In the genomic region with DNA sequence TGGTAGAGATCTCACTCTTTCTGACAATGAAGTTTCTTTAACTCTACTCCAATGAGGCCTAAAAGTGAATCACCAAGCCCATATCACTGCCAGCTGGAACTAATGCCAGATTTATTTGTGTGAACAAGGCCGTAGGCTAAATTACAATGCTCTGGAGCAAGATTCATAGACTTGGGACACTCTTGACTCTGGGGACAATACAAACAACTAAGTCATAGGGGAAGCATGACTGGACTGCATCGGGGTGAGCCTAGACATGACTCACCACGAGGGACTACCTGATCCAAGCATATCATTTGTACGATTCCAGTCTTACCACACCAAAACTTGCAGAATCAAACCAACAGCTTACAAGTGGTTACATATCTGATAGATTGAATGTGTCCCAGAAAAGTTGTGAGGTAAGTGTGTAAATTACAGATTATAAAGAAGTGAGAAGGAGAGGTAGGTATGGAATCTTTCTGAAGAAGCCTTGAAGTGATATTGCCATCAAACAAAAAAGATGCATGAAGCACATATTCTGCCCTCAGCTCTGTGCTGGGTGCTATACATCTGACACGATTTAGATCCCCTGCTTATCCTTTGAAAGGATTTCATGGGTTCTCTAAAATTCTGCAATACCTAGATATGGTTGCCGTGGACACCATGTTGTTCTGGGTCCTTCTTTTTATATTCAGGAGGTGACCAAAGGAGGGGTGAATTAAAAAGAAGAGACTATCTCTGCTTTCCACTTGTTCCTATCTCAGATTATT, we compare ENCODE assay signal across 1 cellular context.
TF ChIP-seq lines count a peak whose summit lies in the region.

No MANE protein-coding gene starts in this region.

TF ChIP-seq in GM23338, 12 proteins besides CTCF, POLR2A, EP300 and RAD21:
- TF ChIP-seq ZNF114 (CRISPR knock-in tag; IDR thresholded peaks at IDR 0.05) (no peak), ZNF331 (CRISPR knock-in tag; IDR thresholded peaks at IDR 0.05; ENCODE audit: low read depth) (no peak), NANOG (IDR thresholded peaks at IDR 0.05; ENCODE audit: borderline replicate concordance) (no peak), EZH2phosphoT487 (IDR thresholded peaks at IDR 0.05; ENCODE audit: unreplicated experiment) (no peak), POLR2AphosphoS5 (IDR thresholded peaks at IDR 0.05; ENCODE audit: low read depth) (no peak), CREB1 (CRISPR knock-in tag; IDR thresholded peaks at IDR 0.05; ENCODE audit: low read depth) (no peak), EZH2 (IDR thresholded peaks at IDR 0.05; ENCODE audit: low read depth, unreplicated experiment) (no peak), STAT1 (IDR thresholded peaks at IDR 0.05; ENCODE audit: unreplicated experiment) (no peak), JUNB (IDR thresholded peaks at IDR 0.05; ENCODE audit: unreplicated experiment) (no peak)
- TF ChIP-seq, protein P1, sequence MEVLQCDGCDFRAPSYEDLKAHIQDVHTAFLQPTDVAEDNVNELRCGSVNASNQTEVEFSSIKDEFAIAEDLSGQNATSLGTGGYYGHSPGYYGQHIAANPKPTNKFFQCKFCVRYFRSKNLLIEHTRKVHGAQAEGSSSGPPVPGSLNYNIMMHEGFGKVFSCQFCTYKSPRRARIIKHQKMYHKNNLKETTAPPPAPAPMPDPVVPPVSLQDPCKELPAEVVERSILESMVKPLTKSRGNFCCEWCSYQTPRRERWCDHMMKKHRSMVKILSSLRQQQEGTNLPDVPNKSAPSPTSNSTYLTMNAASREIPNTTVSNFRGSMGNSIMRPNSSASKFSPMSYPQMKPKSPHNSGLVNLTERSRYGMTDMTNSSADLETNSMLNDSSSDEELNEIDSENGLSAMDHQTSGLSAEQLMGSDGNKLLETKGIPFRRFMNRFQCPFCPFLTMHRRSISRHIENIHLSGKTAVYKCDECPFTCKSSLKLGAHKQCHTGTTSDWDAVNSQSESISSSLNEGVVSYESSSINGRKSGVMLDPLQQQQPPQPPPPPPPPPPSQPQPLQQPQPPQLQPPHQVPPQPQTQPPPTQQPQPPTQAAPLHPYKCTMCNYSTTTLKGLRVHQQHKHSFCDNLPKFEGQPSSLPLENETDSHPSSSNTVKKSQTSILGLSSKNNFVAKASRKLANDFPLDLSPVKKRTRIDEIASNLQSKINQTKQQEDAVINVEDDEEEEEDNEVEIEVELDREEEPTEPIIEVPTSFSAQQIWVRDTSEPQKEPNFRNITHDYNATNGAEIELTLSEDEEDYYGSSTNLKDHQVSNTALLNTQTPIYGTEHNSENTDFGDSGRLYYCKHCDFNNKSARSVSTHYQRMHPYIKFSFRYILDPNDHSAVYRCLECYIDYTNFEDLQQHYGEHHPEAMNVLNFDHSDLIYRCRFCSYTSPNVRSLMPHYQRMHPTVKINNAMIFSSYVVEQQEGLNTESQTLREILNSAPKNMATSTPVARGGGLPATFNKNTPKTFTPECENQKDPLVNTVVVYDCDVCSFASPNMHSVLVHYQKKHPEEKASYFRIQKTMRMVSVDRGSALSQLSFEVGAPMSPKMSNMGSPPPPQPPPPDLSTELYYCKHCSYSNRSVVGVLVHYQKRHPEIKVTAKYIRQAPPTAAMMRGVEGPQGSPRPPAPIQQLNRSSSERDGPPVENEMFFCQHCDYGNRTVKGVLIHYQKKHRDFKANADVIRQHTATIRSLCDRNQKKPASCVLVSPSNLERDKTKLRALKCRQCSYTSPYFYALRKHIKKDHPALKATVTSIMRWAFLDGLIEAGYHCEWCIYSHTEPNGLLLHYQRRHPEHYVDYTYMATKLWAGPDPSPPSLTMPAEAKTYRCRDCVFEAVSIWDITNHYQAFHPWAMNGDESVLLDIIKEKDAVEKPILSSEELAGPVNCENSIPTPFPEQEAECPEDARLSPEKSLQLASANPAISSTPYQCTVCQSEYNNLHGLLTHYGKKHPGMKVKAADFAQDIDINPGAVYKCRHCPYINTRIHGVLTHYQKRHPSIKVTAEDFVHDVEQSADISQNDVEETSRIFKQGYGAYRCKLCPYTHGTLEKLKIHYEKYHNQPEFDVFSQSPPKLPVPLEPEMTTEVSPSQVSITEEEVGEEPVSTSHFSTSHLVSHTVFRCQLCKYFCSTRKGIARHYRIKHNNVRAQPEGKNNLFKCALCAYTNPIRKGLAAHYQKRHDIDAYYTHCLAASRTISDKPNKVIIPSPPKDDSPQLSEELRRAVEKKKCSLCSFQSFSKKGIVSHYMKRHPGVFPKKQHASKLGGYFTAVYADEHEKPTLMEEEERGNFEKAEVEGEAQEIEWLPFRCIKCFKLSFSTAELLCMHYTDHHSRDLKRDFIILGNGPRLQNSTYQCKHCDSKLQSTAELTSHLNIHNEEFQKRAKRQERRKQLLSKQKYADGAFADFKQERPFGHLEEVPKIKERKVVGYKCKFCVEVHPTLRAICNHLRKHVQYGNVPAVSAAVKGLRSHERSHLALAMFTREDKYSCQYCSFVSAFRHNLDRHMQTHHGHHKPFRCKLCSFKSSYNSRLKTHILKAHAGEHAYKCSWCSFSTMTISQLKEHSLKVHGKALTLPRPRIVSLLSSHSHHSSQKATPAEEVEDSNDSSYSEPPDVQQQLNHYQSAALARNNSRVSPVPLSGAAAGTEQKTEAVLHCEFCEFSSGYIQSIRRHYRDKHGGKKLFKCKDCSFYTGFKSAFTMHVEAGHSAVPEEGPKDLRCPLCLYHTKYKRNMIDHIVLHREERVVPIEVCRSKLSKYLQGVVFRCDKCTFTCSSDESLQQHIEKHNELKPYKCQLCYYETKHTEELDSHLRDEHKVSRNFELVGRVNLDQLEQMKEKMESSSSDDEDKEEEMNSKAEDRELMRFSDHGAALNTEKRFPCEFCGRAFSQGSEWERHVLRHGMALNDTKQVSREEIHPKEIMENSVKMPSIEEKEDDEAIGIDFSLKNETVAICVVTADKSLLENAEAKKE (CRISPR knock-in tag; IDR thresholded peaks at IDR 0.05), result no peak
- TF ChIP-seq, protein P2, sequence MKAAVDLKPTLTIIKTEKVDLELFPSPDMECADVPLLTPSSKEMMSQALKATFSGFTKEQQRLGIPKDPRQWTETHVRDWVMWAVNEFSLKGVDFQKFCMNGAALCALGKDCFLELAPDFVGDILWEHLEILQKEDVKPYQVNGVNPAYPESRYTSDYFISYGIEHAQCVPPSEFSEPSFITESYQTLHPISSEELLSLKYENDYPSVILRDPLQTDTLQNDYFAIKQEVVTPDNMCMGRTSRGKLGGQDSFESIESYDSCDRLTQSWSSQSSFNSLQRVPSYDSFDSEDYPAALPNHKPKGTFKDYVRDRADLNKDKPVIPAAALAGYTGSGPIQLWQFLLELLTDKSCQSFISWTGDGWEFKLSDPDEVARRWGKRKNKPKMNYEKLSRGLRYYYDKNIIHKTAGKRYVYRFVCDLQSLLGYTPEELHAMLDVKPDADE (IDR thresholded peaks at IDR 0.05), result no peak
- TF ChIP-seq, protein P3, sequence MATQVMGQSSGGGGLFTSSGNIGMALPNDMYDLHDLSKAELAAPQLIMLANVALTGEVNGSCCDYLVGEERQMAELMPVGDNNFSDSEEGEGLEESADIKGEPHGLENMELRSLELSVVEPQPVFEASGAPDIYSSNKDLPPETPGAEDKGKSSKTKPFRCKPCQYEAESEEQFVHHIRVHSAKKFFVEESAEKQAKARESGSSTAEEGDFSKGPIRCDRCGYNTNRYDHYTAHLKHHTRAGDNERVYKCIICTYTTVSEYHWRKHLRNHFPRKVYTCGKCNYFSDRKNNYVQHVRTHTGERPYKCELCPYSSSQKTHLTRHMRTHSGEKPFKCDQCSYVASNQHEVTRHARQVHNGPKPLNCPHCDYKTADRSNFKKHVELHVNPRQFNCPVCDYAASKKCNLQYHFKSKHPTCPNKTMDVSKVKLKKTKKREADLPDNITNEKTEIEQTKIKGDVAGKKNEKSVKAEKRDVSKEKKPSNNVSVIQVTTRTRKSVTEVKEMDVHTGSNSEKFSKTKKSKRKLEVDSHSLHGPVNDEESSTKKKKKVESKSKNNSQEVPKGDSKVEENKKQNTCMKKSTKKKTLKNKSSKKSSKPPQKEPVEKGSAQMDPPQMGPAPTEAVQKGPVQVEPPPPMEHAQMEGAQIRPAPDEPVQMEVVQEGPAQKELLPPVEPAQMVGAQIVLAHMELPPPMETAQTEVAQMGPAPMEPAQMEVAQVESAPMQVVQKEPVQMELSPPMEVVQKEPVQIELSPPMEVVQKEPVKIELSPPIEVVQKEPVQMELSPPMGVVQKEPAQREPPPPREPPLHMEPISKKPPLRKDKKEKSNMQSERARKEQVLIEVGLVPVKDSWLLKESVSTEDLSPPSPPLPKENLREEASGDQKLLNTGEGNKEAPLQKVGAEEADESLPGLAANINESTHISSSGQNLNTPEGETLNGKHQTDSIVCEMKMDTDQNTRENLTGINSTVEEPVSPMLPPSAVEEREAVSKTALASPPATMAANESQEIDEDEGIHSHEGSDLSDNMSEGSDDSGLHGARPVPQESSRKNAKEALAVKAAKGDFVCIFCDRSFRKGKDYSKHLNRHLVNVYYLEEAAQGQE (IDR thresholded peaks at IDR 0.05; ENCODE audit: unreplicated experiment), result no peak
